ENCODE assay signal across 8 cellular contexts in genomic region chrX:49001521-49002090, GRCh38. TPM values are rescaled to one million over a fixed set of nuclear protein-coding genes. Genes with fewer than 3 reads are reported as not detected.
A peak's percentile ranks its signal among the peaks of the same experiment; 100 is the strongest.
DNase-seq lines count a peak whose midpoint lies in the region; ATAC-seq and TF ChIP-seq lines count a peak whose summit lies in the region.

No MANE protein-coding gene starts in this region.

- CTCF ChIA-PET in HEK293 (lab: Yijun Ruan, JAX) = interaction anchor here (1.5 kb wide), 1 partner anchor 42 kb away, joined by 9 read pairs; the partner anchor contains the start of gene TFE3

- DNase-seq in GM03348 (ENCODE audit: low spot score) (peak; percentile 39), NB4 (ENCODE audit: low read depth) (peak; percentile 76), dorsolateral prefrontal cortex (peak in 3 of 10 donors; percentile 4 to 44 (median 14)), right lobe of liver (no peak)
- peak; percentile 2 to 7 for DNase-seq in activated CD4-positive, alpha-beta T cell treated with anti-CD3 and anti-CD28 coated beads for 24 hours (ENCODE audit: low read depth in 2 of 2)
- DNase-seq in stimulated activated CD8-positive, alpha-beta memory T cell treated with anti-CD3 and anti-CD28 coated beads, Interleukin-12 subunit alpha, Interleukin-12 subunit beta, amount 100 ng/mL, for 1 hour (ENCODE audit: low read depth) = peak; percentile 11

- H3K4me1 ChIP-seq in HEK293 (ENCODE audit: control insufficient read depth, insufficient read depth, low read length) (no peaks in the 10 kb centered on the region), right lobe of liver (no peaks in the 10 kb centered on the region)

- peak; percentile 12 to 38 (median 24) for ATAC-seq in right lobe of liver
- ATAC-seq in HG03457 (IDR thresholded peaks at IDR 0.05; ENCODE audit: unreplicated experiment) = no peak

- H3K27ac ChIP-seq in HEK293 (ENCODE audit: extremely low read depth, low read depth, low read length) (peak overlapping the region; percentile 91), dorsolateral prefrontal cortex (peak overlapping the region in 55 of 59 donors; percentile 51 to 97 (median 88)), right lobe of liver (peak overlapping the region; percentile 30 to 87 (median 83))

- H3K4me3 ChIP-seq in HEK293 (ENCODE audit: low read depth, low read length) (peak overlapping the region; percentile 77), NB4 (ENCODE audit: low read depth, low read length) (peak overlapping the region; percentile 97), dorsolateral prefrontal cortex (peak overlapping the region; percentile 41 to 86 (median 71)), right lobe of liver (peak overlapping the region; percentile 44 to 70 (median 65))

- no peak for TF ChIP-seq CTCF in HEK293 (tag by site-specific recombination; IDR thresholded peaks at IDR 0.05)
- TF ChIP-seq CTCF in NB4 (IDR thresholded peaks at IDR 0.05; ENCODE audit: low read depth, low read length) = no peak
- no peak for TF ChIP-seq CTCF in dorsolateral prefrontal cortex (IDR thresholded peaks at IDR 0.05 in 54 of 56, conservative IDR thresholded peaks at IDR 0.05 in 2 of 56; ENCODE audit: low read depth in 1 of 56, partially characterized antibody in 56 of 56)
- no peak for TF ChIP-seq CTCF in right lobe of liver (IDR thresholded peaks at IDR 0.05)

- TF ChIP-seq POLR2A in NB4 (IDR thresholded peaks at IDR 0.05; ENCODE audit: extremely low read depth, insufficient read length) (no peak), right lobe of liver (IDR thresholded peaks at IDR 0.05) (no peak)

- intact Hi-C loops in dorsolateral prefrontal cortex (cut with DNase I) (loop anchor here in 1 of 2 donors (2.0 to 5.0 kb wide), 3 partner anchors 41 to 69 kb away; partner anchors contain the start of genes OTUD5 and TFE3), right lobe of liver (cut with DNase I) (no loop called here)

- peaks cover 11 to 31% of the 10 kb centered on the region in 2 experiments for H3K36me3 ChIP-seq in HEK293 (ENCODE audit: control insufficient read depth in 2 of 2, insufficient read depth in 1 of 2, low read length in 2 of 2)
- no peaks in the 10 kb centered on the region for H3K36me3 ChIP-seq in right lobe of liver

- 25% methylated on average over 16 of the region's 17 CpGs for WGBS in right lobe of liver (ENCODE audit: insufficient coverage, low coverage, low lambda C conversion rate, missing lambda C conversion rate)

- POLR2A ChIA-PET in HEK293 (lab: Yijun Ruan, JAX) = interaction anchor here (0.7 to 1.5 kb wide), 9 partner anchors 21 to 189 kb away, joined by 3 to 14 read pairs (median 6); partner anchors contain the start of genes KCND1, OTUD5, PQBP1 and TFE3

- H3K27me3 ChIP-seq in dorsolateral prefrontal cortex = peaks cover 0 to 33% (median 0%) of the 10 kb centered on the region in 45 donors
- no peaks in the 10 kb centered on the region for H3K27me3 ChIP-seq in right lobe of liver

- H3K9me3 ChIP-seq in HEK293 (ENCODE audit: control insufficient read depth, insufficient read depth, low read depth, low read length) (no peaks in the 10 kb centered on the region), right lobe of liver (no peaks in the 10 kb centered on the region)

TF ChIP-seq in HEK293, 187 proteins besides CTCF, POLR2A, EP300 and RAD21 (continues in another document):
- no peak for TF ChIP-seq SP7 (tag by site-specific recombination; IDR thresholded peaks at IDR 0.05)
- peak; percentile 39; the same call in 1 of the 2 replicates for TF ChIP-seq SP2 (tag by site-specific recombination; IDR thresholded peaks at IDR 0.05)
- TF ChIP-seq GLI4 (tag by site-specific recombination; IDR thresholded peaks at IDR 0.05) = peak; percentile 38; the same call in 1 of the 2 replicates
- TF ChIP-seq EGR2 (tag by site-specific recombination; IDR thresholded peaks at IDR 0.05; ENCODE audit: low read depth) = 0 out of 2 replicates have a peak, but pooled peaks have one; percentile 29
- TF ChIP-seq, protein P1, sequence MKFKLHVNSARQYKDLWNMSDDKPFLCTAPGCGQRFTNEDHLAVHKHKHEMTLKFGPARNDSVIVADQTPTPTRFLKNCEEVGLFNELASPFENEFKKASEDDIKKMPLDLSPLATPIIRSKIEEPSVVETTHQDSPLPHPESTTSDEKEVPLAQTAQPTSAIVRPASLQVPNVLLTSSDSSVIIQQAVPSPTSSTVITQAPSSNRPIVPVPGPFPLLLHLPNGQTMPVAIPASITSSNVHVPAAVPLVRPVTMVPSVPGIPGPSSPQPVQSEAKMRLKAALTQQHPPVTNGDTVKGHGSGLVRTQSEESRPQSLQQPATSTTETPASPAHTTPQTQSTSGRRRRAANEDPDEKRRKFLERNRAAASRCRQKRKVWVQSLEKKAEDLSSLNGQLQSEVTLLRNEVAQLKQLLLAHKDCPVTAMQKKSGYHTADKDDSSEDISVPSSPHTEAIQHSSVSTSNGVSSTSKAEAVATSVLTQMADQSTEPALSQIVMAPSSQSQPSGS (tag by site-specific recombination; IDR thresholded peaks at IDR 0.05; ENCODE audit: low read depth) = 0 out of 2 replicates have a peak, but pooled peaks have one; percentile 12
- no peak for TF ChIP-seq ZNF350 (tag by site-specific recombination; IDR thresholded peaks at IDR 0.05)
- peak; percentile 36; the same call in 1 of the 2 replicates for TF ChIP-seq ZNF610 (tag by site-specific recombination; IDR thresholded peaks at IDR 0.05; ENCODE audit: borderline replicate concordance)
- no peak for TF ChIP-seq ZNF626 (tag by site-specific recombination; IDR thresholded peaks at IDR 0.05)
- 0 out of 2 replicates have a peak, but pooled peaks have one; percentile 16 for TF ChIP-seq KLF16 (tag by site-specific recombination; IDR thresholded peaks at IDR 0.05)
- no peak for TF ChIP-seq ZNF214 (tag by site-specific recombination; IDR thresholded peaks at IDR 0.05; ENCODE audit: borderline replicate concordance)
- TF ChIP-seq SP3 (tag by site-specific recombination; IDR thresholded peaks at IDR 0.05) = 0 out of 2 replicates have a peak, but pooled peaks have one; percentile 46
- no peak for TF ChIP-seq ZNF121 (tag by site-specific recombination; IDR thresholded peaks at IDR 0.05)
- TF ChIP-seq ZBTB21 (tag by site-specific recombination; IDR thresholded peaks at IDR 0.05) = peak; percentile 75
- TF ChIP-seq ZSCAN23 (tag by site-specific recombination; IDR thresholded peaks at IDR 0.05) = no peak
- peak; percentile 44; the same call in 1 of the 2 replicates for TF ChIP-seq ZFHX2 (tag by site-specific recombination; conservative IDR thresholded peaks at IDR 0.05)
- TF ChIP-seq, protein P2, sequence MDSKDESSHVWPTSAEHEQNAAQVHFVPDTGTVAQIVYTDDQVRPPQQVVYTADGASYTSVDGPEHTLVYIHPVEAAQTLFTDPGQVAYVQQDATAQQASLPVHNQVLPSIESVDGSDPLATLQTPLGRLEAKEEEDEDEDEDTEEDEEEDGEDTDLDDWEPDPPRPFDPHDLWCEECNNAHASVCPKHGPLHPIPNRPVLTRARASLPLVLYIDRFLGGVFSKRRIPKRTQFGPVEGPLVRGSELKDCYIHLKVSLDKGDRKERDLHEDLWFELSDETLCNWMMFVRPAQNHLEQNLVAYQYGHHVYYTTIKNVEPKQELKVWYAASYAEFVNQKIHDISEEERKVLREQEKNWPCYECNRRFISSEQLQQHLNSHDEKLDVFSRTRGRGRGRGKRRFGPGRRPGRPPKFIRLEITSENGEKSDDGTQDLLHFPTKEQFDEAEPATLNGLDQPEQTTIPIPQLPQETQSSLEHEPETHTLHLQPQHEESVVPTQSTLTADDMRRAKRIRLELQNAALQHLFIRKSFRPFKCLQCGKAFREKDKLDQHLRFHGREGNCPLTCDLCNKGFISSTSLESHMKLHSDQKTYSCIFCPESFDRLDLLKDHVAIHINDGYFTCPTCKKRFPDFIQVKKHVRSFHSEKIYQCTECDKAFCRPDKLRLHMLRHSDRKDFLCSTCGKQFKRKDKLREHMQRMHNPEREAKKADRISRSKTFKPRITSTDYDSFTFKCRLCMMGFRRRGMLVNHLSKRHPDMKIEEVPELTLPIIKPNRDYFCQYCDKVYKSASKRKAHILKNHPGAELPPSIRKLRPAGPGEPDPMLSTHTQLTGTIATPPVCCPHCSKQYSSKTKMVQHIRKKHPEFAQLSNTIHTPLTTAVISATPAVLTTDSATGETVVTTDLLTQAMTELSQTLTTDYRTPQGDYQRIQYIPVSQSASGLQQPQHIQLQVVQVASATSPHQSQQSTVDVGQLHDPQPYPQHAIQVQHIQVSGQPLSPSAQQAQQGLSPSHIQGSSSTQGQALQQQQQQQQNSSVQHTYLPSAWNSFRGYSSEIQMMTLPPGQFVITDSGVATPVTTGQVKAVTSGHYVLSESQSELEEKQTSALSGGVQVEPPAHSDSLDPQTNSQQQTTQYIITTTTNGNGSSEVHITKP (tag by site-specific recombination; IDR thresholded peaks at IDR 0.05) = peak; percentile 98
- no peak for TF ChIP-seq ZNF791 (tag by site-specific recombination; IDR thresholded peaks at IDR 0.05)
- TF ChIP-seq ZBTB26 (tag by site-specific recombination; optimal IDR thresholded peaks at IDR 0.05) = peak; percentile 12

RNA-seq across cellular contexts. Expression of gene GRIPAP1, which starts 0.5 kb away (rescaled TPM):
- total RNA-seq in dorsolateral prefrontal cortex (100 to 1,000 TPM in 117 of 120 experiments, 10 to 100 TPM in 3; 95.2 to 201 (median 126) TPM), right lobe of liver (10 to 100 TPM; 15.3 to 32.1 (median 22.0) TPM)

RNA-seq across cellular contexts. Expression of gene KCND1, which starts 30.0 kb away (rescaled TPM):
- total RNA-seq in dorsolateral prefrontal cortex (10 to 100 TPM in 2 of 120 experiments, 1 to 10 TPM in 118; 2.8 to 11.3 (median 4.6) TPM), right lobe of liver (1 to 10 TPM in 1 of 6 experiments, under 1 TPM in 5; 0.31 to 1.2 (median 0.46) TPM)

RNA-seq across cellular contexts. Expression of gene TFE3, which starts 41.6 kb away (rescaled TPM):
- total RNA-seq in dorsolateral prefrontal cortex = 10 to 100 TPM; 45.0 to 84.2 (median 59.0) TPM
- total RNA-seq in right lobe of liver = 10 to 100 TPM; 14.9 to 43.3 (median 23.3) TPM

RNA-seq across cellular contexts. Expression of gene OTUD5, which starts 44.2 kb away (rescaled TPM):
- total RNA-seq in dorsolateral prefrontal cortex = 10 to 100 TPM; 54.9 to 94.8 (median 73.2) TPM
- 10 to 100 TPM; 14.4 to 24.1 (median 21.6) TPM for total RNA-seq in right lobe of liver

RNA-seq across cellular contexts. Expression of gene CCDC120, which starts 57.2 kb away (rescaled TPM):
- 10 to 100 TPM in 36 of 120 experiments, 1 to 10 TPM in 84; 3.7 to 15.5 (median 8.7) TPM for total RNA-seq in dorsolateral prefrontal cortex
- total RNA-seq in right lobe of liver = 10 to 100 TPM in 1 of 6 experiments, 1 to 10 TPM in 5; 3.3 to 12.1 (median 4.5) TPM

Comparison
In these comparisons a context has a peak if more than half of its experiments do, and no peak if none do; other contexts are left out.
1. DNase-seq: peak in GM03348 (single experiment), NB4 (single experiment), activated CD4-positive, alpha-beta T cell treated with anti-CD3 and anti-CD28 coated beads for 24 hours (2 of 2) and stimulated activated CD8-positive, alpha-beta memory T cell treated with anti-CD3 and anti-CD28 coated beads, Interleukin-12 subunit alpha, Interleukin-12 subunit beta, amount 100 ng/mL, for 1 hour (single experiment); none in right lobe of liver (0 of 3).
2. Peak in every context shown above with its lines, with median percentiles within 50 percentile points of each other: H3K27ac ChIP-seq and H3K4me3 ChIP-seq.